ENCODE assay signal across 8 cellular contexts in the genomic region with DNA sequence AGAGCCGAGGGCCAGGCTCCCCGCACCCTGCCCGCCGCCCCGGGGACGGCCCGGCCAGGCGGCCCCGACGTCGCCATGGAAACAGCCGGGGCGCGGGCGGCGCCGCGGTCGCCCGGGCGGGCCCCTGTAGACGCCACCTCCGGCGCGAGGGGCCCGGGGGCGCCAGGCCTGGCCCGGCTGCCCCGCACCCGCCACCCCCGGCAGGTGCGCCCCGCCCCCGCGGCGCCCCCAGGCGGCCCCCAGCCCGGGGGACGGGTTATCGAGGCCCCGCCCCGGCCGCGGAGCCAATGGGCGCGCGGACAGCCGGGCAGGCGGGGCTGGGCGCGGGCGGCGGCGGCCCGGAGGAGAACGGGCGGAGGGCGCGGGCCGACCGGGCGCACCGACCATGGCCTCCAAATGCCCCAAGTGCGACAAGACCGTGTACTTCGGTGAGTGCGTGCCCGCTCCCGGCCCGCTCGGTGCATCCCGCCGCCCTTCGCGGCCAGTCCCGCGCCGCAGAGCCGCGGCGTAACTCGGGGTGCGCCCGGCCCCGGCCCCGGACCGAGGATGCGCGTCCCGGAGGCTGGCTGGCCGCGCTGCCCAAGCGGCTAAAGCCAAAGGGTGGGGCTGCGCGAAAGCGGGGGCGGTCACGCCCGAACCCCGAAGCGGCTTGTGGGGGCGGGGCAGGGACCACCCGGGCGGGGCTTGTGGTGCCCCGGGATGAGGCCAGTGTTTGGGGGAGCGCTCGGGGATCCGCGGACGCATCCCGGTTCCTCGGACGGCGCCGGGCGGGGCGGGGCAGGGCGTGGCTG. TPM values are rescaled to one million over a fixed set of nuclear protein-coding genes. Genes with fewer than 3 reads are reported as not detected.
DNase-seq lines count a peak whose midpoint lies in the region; ATAC-seq and TF ChIP-seq lines count a peak whose summit lies in the region.

A gene with protein sequence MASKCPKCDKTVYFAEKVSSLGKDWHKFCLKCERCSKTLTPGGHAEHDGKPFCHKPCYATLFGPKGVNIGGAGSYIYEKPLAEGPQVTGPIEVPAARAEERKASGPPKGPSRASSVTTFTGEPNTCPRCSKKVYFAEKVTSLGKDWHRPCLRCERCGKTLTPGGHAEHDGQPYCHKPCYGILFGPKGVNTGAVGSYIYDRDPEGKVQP (plus strand): TSS at position 344 of the 791 bp plus-strand sequence. CDS start 42 bp downstream, at position 386.

- WGBS in psoas muscle, 3 donors: 0 to 1% (median 0%) methylated on average over 43 to 117 of the region's 118 CpGs

- H3K36me3 ChIP-seq in ascending aorta (peaks cover 26 to 31% of the 10 kb centered on the region in 2 donors), psoas muscle (ENCODE audit: insufficient read depth in 1 of 2, low read depth in 1 of 2) (peaks cover 0 to 11% of the 10 kb centered on the region in 2 donors)

- H3K27me3 ChIP-seq in ascending aorta: no peaks in the 10 kb centered on the region
- peaks cover 0 to 4% (median 2%) of the 10 kb centered on the region in 3 donors for H3K27me3 ChIP-seq in psoas muscle (ENCODE audit: insufficient read depth in 3 of 3, low read length in 2 of 3)

- DNase-seq in activated CD4-positive, alpha-beta T cell treated with anti-CD3 and anti-CD28 coated beads, Interleukin-2, amount 50 U/mL, for 1 hour: peak; percentile 45
- DNase-seq in activated CD4-positive, alpha-beta T cell treated with anti-CD3 and anti-CD28 coated beads for 4 hours: no peak
- DNase-seq in NCI-H2196 (lab: John Stamatoyannopoulos, UW; ENCODE audit: unreplicated experiment): peak; percentile 61
- no peak for DNase-seq in ascending aorta (ENCODE audit: low spot score in 2 of 2)
- peak; percentile 88 for DNase-seq in left ventricle myocardium superior
- DNase-seq in psoas muscle: peak in 1 of 2 donors; percentile 52
- DNase-seq in activated CD4-positive, CD25-positive, alpha-beta regulatory T cell treated with anti-CD3 and anti-CD28 coated beads, Interleukin-2, amount 50 U/mL, for 72 hours: no peak

- peak within 1 kb of the TSS; percentile 65 to 91 for H3K4me3 ChIP-seq in ascending aorta
- H3K4me3 ChIP-seq in psoas muscle: peak within 1 kb of the TSS; percentile 78

- H3K9me3 ChIP-seq in ascending aorta (no peaks in the 10 kb centered on the region), psoas muscle (no peaks in the 10 kb centered on the region)

- peaks cover 15 to 39% of the 10 kb centered on the region in 2 donors for H3K4me1 ChIP-seq in ascending aorta
- H3K4me1 ChIP-seq in psoas muscle: peaks cover 43% of the 10 kb centered on the region

- intact Hi-C loops in ascending aorta (cut with DNase I): loop anchor here (2.0 to 10.0 kb wide), 5 partner anchors 16 to 382 kb away; a partner anchor contains a TSS
- intact Hi-C loops in left ventricle myocardium superior (cut with micrococcal nuclease): no loop called here
- intact Hi-C loops in psoas muscle (cut with DNase I): no loop called here

- ATAC-seq in left ventricle myocardium superior (peak; percentile 7), psoas muscle (peak in 1 of 4 donors; percentile 25), GM18517 (IDR thresholded peaks at IDR 0.05; ENCODE audit: unreplicated experiment) (no peak)

- peak in 1 of 3 experiments; percentile 6 for TF ChIP-seq CTCF in ascending aorta (IDR thresholded peaks at IDR 0.05)
- TF ChIP-seq CTCF in psoas muscle (IDR thresholded peaks at IDR 0.05): no peak

- H3K27ac ChIP-seq in ascending aorta (peak within 1 kb of the TSS; percentile 96 to 99), psoas muscle (peak within 1 kb of the TSS; percentile 67)

RNA-seq across cellular contexts. Expression of the gene that starts here (rescaled TPM):
- total RNA-seq in ascending aorta (665 TPM), left ventricle myocardium superior (1,036 TPM), psoas muscle (10 to 100 TPM; 23.1 to 46.5 (median 30.2) TPM)
- 10 to 100 TPM; 28.5 to 71.8 (median 47.3) TPM for polyA plus RNA-seq in psoas muscle

Comparison
In these comparisons a context has a peak if more than half of its experiments do, and no peak if none do; other contexts are left out.
1. RNA of the gene that starts here (total RNA-seq): 1,036 TPM in left ventricle myocardium superior (single experiment) and 665 TPM in ascending aorta (single experiment); 23.1 to 46.5 TPM in psoas muscle; every median in the first group is over 10 times any median in the second.
2. DNase-seq: peak in activated CD4-positive, alpha-beta T cell treated with anti-CD3 and anti-CD28 coated beads, Interleukin-2, amount 50 U/mL, for 1 hour (single experiment), NCI-H2196 (single experiment) and left ventricle myocardium superior (single experiment); none in activated CD4-positive, alpha-beta T cell treated with anti-CD3 and anti-CD28 coated beads for 4 hours (0 of 2), ascending aorta (0 of 2) and activated CD4-positive, CD25-positive, alpha-beta regulatory T cell treated with anti-CD3 and anti-CD28 coated beads, Interleukin-2, amount 50 U/mL, for 72 hours (single experiment).